Comparison of ENCODE assay signal across 22 cellular contexts in the genomic region with DNA sequence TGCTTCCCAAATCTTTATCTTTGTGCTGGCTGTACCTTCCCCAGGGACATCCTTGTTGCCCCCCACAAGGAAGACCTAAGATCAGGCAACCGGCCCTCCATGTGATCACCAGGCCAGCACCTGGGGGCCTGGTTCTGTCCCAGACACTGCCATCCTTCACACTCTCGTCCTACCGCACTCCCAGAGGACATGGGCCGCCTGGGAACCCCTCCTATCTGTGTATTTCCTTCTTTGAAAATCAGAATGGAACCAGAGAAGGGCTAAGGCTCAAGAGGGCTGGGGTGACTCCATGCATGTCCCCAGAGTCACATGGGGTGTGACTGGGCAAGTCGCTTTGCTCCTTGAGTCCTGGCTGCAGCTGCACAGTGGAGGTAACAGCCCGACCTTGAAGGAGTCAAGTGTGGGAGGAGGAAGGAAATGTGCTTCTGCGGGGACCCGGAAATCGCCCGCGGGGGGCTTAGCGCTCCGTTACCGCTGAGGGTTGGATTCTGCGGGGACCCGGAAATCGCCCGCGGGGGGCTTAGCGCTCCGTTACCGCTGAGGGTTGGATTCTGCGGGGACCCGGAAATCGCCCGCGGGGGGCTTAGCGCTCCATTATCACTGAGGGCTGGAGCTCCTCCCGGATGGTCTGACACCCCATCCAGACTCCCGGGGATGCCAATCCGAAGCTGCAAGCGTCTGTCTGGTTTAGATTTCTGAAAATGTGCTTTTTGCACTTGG.
"Had no signal": no experiment of that assay in that cellular context is flagged by ENCODE, and none has a peak within 500 bp of the region (broad histone marks: within the 10 kb centered on the region; RNA-seq: fewer than 3 reads in every experiment).

No MANE protein-coding gene starts in this region.

- ATAC-seq: activated CD4-positive, CD25-positive, alpha-beta regulatory T cell treated with anti-CD3 and anti-CD28 coated beads, Interleukin-2, amount 50 U/mL, for 24 hours; esophagus mucosa; gastrocnemius medialis; left lobe of liver; naive thymus-derived CD4-positive, alpha-beta T cell; SK-N-SH treated with all-trans-retinoic acid at 6 μM for 48 hours had no signal

- H3K36me3 ChIP-seq: ascending aorta, gastrocnemius medialis, heart left ventricle, tibial nerve had no signal

- FAIRE-seq: kidney, urothelium cell line had no signal

- H3K4me1 Mint-ChIP-seq: activated CD4-positive, alpha-beta T cell treated with anti-CD3 and anti-CD28 coated beads, Interleukin-2, amount 10 ng/mL, durations not matched to agents 7 days and 5 days had no signal

- H3K27me3 ChIP-seq: ascending aorta, tibial nerve had no signal

- H3K4me3 Mint-ChIP-seq: activated CD4-positive, alpha-beta T cell treated with anti-CD3 and anti-CD28 coated beads, Interleukin-2, amount 10 ng/mL, durations not matched to agents 7 days and 5 days had no signal

- H3K4me1 ChIP-seq: ascending aorta, gastrocnemius medialis, heart left ventricle had no signal

- H3K9me3 ChIP-seq: ascending aorta, gastrocnemius medialis had no signal

- H3K27ac Mint-ChIP-seq: activated CD4-positive, alpha-beta T cell treated with anti-CD3 and anti-CD28 coated beads, Interleukin-2, amount 10 ng/mL, durations not matched to agents 7 days and 5 days had no signal

- H3K27ac ChIP-seq: ascending aorta, gastrocnemius medialis, heart left ventricle, tibial nerve had no signal

- H3K9me3 Mint-ChIP-seq: activated CD4-positive, alpha-beta T cell treated with anti-CD3 and anti-CD28 coated beads, Interleukin-2, amount 10 ng/mL, durations not matched to agents 7 days and 5 days had no signal

- DNase-seq: activated CD4-positive, alpha-beta T cell treated with anti-CD3 and anti-CD28 coated beads, Interleukin-2, amount 10 ng/mL, durations not matched to agents 7 days and 5 days; activated CD8-positive, alpha-beta memory T cell treated with anti-CD3 and anti-CD28 coated beads for 24 hours; cerebellar nuclear complex; effector CD4-positive, alpha-beta T cell; gastrocnemius medialis; heart left ventricle; mammary epithelial cell; stimulated activated CD4-positive, alpha-beta T cell treated with anti-CD3 and anti-CD28 coated beads, Interleukin-12 subunit alpha, Interleukin-12 subunit beta, amount 100 ng/mL, for 4 hours; stimulated activated CD4-positive, alpha-beta T cell treated with anti-CD3 and anti-CD28 coated beads, Interleukin-1b, Interleukin-23, amount 100 ng/mL, for 48 hours; stimulated activated CD8-positive, alpha-beta memory T cell treated with anti-CD3 and anti-CD28 coated beads, Interleukin-4, amount 100 ng/mL, for 48 hours; stimulated activated naive CD4-positive, alpha-beta T cell treated with Interleukin-2 at 50 U/mL for 16 hours; substantia nigra; T-helper 1 cell had no signal

- H3K4me3 ChIP-seq: ascending aorta, gastrocnemius medialis, heart left ventricle, tibial nerve had no signal
